Comparison of ENCODE assay signal across 20 cellular contexts in the genomic region with DNA sequence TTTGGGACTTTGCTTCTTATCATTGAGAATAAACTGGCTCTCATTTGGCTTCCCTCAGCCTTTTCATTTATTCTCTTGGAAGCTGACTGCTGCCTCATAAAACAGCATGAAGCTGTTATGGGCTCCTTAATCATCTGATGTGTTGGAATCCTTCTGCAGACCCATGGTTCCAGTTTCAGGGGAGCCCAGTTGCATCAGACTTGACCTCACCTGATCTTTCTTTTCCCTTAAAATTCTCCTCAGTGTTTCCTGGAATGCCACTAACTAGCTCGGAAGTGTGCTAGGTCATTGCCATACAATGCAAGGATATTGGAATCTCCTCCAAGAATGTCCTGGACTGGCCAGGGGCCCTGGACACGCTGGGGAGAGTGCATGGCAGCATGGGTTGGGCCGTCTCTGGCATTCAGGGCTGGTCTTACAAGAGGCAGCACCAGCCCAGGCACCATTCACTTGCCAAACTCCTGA.
A peak's percentile ranks its signal among the peaks of the same experiment; 100 is the strongest.
DNase-seq lines count a peak whose midpoint lies in the region; ATAC-seq and TF ChIP-seq lines count a peak whose summit lies in the region.
"Had no signal": no experiment of that assay in that cellular context is flagged by ENCODE, and none has a peak within 500 bp of the region (broad histone marks: within the 10 kb centered on the region; RNA-seq: fewer than 3 reads in every experiment).

No MANE protein-coding gene starts in this region.

- H3K9me3 ChIP-seq in A673 (ENCODE audit: low read depth, low read length, poor library complexity, severe bottlenecking) (no peaks in the 10 kb centered on the region), heart left ventricle (no peaks in the 10 kb centered on the region), mesodermal cell (ENCODE audit: control insufficient read depth, low read length) (no peaks in the 10 kb centered on the region), mammary epithelial cell (replicated peaks; ENCODE audit: insufficient read depth, low read length) (no peaks in the 10 kb centered on the region)

- H3K4me3 ChIP-seq in A673 (ENCODE audit: low read depth, low read length, poor library complexity, severe bottlenecking): no peak overlapping the region
- no peak overlapping the region for H3K4me3 ChIP-seq in heart left ventricle
- no peak overlapping the region for H3K4me3 ChIP-seq in mesodermal cell (ENCODE audit: extremely low read depth, insufficient read depth, low read length, poor library complexity, severe bottlenecking)
- H3K4me3 ChIP-seq in mammary epithelial cell (replicated peaks in 1 of 3; ENCODE audit: insufficient read depth in 1 of 3, low read depth in 2 of 3, low read length in 3 of 3): no peak overlapping the region
- H3K4me3 ChIP-seq: K562 had no signal

- dilution Hi-C loops in mammary epithelial cell (cut with HindIII; ENCODE audit: low sequenced_read_pairs): no loop called here

- DNase-seq in A673 (ENCODE audit: low spot score): peak; percentile 65
- peak; percentile 25 for DNase-seq in LoVo (ENCODE audit: low spot score)
- DNase-seq in heart left ventricle: peak in 4 of 5 donors; percentile 32 to 53 (median 36)
- DNase-seq in NCI-H526 treated with DMSO at 0.1 percent for 48 hours (lab: John Stamatoyannopoulos, UW): no peak
- no peak for DNase-seq in GF-D8 (lab: John Stamatoyannopoulos, UW)
- no peak for DNase-seq in mammary epithelial cell
- DNase-seq in NCI-H69 (lab: John Stamatoyannopoulos, UW): no peak
- DNase-seq: AML-193; Calu3; CD4-positive, alpha-beta T cell; DMS79 treated with DMSO at 0.1 percent for 48 hours; GDM1; HCEC 1CT; NCI-H1092 treated with DMSO at 0.1 percent for 48 hours; NCI-H1694; NCI-H2107; NCI-H226; NCI-H748 treated with DMSO at 0.1 percent for 48 hours had no signal

- in situ Hi-C loops in mammary epithelial cell (cut with MboI; ENCODE audit: low sequenced_read_pairs in 2 of 2): no loop called here

- H3K27me3 ChIP-seq in A673 (replicated peaks; ENCODE audit: insufficient read depth, low read depth, low read length, poor library complexity) (no peaks in the 10 kb centered on the region), heart left ventricle (peaks cover 0 to 6% (median 0%) of the 10 kb centered on the region in 9 donors), mammary epithelial cell (ENCODE audit: insufficient read depth, low read length) (peaks cover 2% of the 10 kb centered on the region)

- TF ChIP-seq CTCF in A673 (conservative IDR thresholded peaks at IDR 0.05; ENCODE audit: low read depth, low read length): no peak
- no peak for TF ChIP-seq CTCF in heart left ventricle (IDR thresholded peaks at IDR 0.05)
- TF ChIP-seq CTCF in mammary epithelial cell (conservative IDR thresholded peaks at IDR 0.05 in 1 of 2, IDR thresholded peaks at IDR 0.05 in 1 of 2; ENCODE audit: extremely low read depth in 1 of 2, insufficient read depth in 1 of 2, low read depth in 1 of 2, low read length in 2 of 2): no peak

- CTCF ChIA-PET in A673 (lab: Charles Lee): no interaction called here
- CTCF ChIA-PET in mammary epithelial cell (lab: Charles Lee; ENCODE audit: low non-redundant PET): no interaction called here

- no peaks in the 10 kb centered on the region for H4K20me1 ChIP-seq in mammary epithelial cell (ENCODE audit: insufficient read depth, low read length)

- no peak overlapping the region for H3K9ac ChIP-seq in mammary epithelial cell (ENCODE audit: insufficient read depth, low read length)

- no peak for TF ChIP-seq POLR2A in heart left ventricle (IDR thresholded peaks at IDR 0.05)

- H3K4me1 ChIP-seq in A673 (ENCODE audit: insufficient read depth, low read length, poor library complexity, severe bottlenecking): peaks cover 41% of the 10 kb centered on the region
- H3K4me1 ChIP-seq in heart left ventricle: peaks cover 10 to 65% (median 37%) of the 10 kb centered on the region in 12 donors
- peaks cover 27% of the 10 kb centered on the region for H3K4me1 ChIP-seq in mesodermal cell (ENCODE audit: control insufficient read depth, insufficient read depth, low read length, poor library complexity, severe bottlenecking)
- H3K4me1 ChIP-seq in mammary epithelial cell (ENCODE audit: insufficient read depth, low read length): no peaks in the 10 kb centered on the region

- H3K27ac ChIP-seq in A673 (ENCODE audit: low read depth, low read length, poor library complexity, severe bottlenecking) (no peak overlapping the region), heart left ventricle (peak overlapping the region in 3 of 12 donors; percentile 15 to 68 (median 63)), mesodermal cell (ENCODE audit: low read depth, low read length, severe bottlenecking) (peak overlapping the region; percentile 64), mammary epithelial cell (ENCODE audit: insufficient read depth, low read depth, low read length) (no peak overlapping the region)

- no peaks in the 10 kb centered on the region for H3K79me2 ChIP-seq in mammary epithelial cell (ENCODE audit: insufficient read depth, low read length)

- no peak overlapping the region for H3K4me2 ChIP-seq in mammary epithelial cell (ENCODE audit: insufficient read depth, low read depth, low read length)

- POLR2A ChIA-PET in A673 (lab: Charles Lee; ENCODE audit: low non-redundant PET): interaction anchor here (0.6 kb wide), 1 partner anchor 193 kb away, joined by 4 read pairs; no protein-coding TSS in a partner anchor

- intact Hi-C loops in A673 (cut with micrococcal nuclease; ENCODE audit: unreplicated experiment) (no loop called here), heart left ventricle (cut with DNase I) (loop anchor here in 4 of 10 donors (5.0 to 10.0 kb wide), 4 partner anchors 59 to 381 kb away; partner anchors contain the start of genes FLT1 (in 1 of the 4) and SLC46A3 (in 1 of the 4)), mammary epithelial cell (cut with micrococcal nuclease) (no loop called here)

- ATAC-seq in heart left ventricle: peak in 3 of 4 donors; percentile 43 to 68 (median 58)
- ATAC-seq: K562 had no signal

- WGBS in heart left ventricle, 4 donors: 39 to 70% (median 58%) methylated on average over 3 of the region's 3 CpGs
- WGBS in mesodermal cell (ENCODE audit: insufficient coverage in 2 of 2), 2 experiments: 90 to 100% methylated on average over 1 to 3 of the region's 3 CpGs
- WGBS in mammary epithelial cell (ENCODE audit: low coverage, missing lambda C conversion rate): 68% methylated on average over 3 of the region's 3 CpGs

- H2AFZ ChIP-seq in mammary epithelial cell (ENCODE audit: low read depth, low read length): no peak overlapping the region

- BruUV-seq in A673 (replicated peaks; lab: Mats Ljungman, UMichigan) (no TSS peak), mammary epithelial cell (replicated peaks; lab: Mats Ljungman, UMichigan) (no TSS peak)

- no peaks in the 10 kb centered on the region for H3K36me3 ChIP-seq in A673 (ENCODE audit: insufficient read depth, low read length, poor library complexity, severe bottlenecking)
- H3K36me3 ChIP-seq in heart left ventricle: peaks cover 0 to 30% (median 6%) of the 10 kb centered on the region in 9 donors
- peaks cover 69% of the 10 kb centered on the region for H3K36me3 ChIP-seq in mesodermal cell (ENCODE audit: control insufficient read depth, insufficient read depth, low read length)
- no peaks in the 10 kb centered on the region for H3K36me3 ChIP-seq in mammary epithelial cell (ENCODE audit: insufficient read depth, low read length)

Comparison
In these comparisons a context has a peak if more than half of its experiments do, and no peak if none do; other contexts are left out.
1. DNase-seq: peak in A673 (single experiment), LoVo (single experiment) and heart left ventricle (4 of 5); none in NCI-H526 treated with DMSO at 0.1 percent for 48 hours (single experiment), GF-D8 (single experiment), mammary epithelial cell (single experiment) and NCI-H69 (single experiment).